8 cellular contexts compared by ENCODE assay signal in genomic region chr15:45399381-45400212, GRCh38. TPM values are rescaled to one million over a fixed set of nuclear protein-coding genes. Genes with fewer than 3 reads are reported as not detected.
A peak's percentile ranks its signal among the peaks of the same experiment; 100 is the strongest.
DNase-seq lines count a peak whose midpoint lies in the region; ATAC-seq and TF ChIP-seq lines count a peak whose summit lies in the region.

No MANE protein-coding gene starts in this region.

- H3K4me1 ChIP-seq in right atrium auricular region: peaks cover 0 to 14% of the 10 kb centered on the region in 2 donors
- peaks cover 0 to 14% of the 10 kb centered on the region in 2 donors for H3K4me1 ChIP-seq in ascending aorta

- no peaks in the 10 kb centered on the region for H3K27me3 ChIP-seq in right atrium auricular region
- no peaks in the 10 kb centered on the region for H3K27me3 ChIP-seq in ascending aorta

- no peaks in the 10 kb centered on the region for H3K36me3 ChIP-seq in right atrium auricular region
- H3K36me3 ChIP-seq in ascending aorta: no peaks in the 10 kb centered on the region

- H3K9me3 ChIP-seq in right atrium auricular region: no peaks in the 10 kb centered on the region
- H3K9me3 ChIP-seq in ascending aorta: no peaks in the 10 kb centered on the region

- intact Hi-C loops in cardiac septum (cut with DNase I): loop anchor here (5.0 to 10.0 kb wide), 2 partner anchors 125 to 188 kb away; partner anchors contain the start of genes BLOC1S6 and SLC30A4
- intact Hi-C loops in ascending aorta (cut with DNase I): loop anchor here (1.0 to 10.0 kb wide), 5 partner anchors 55 to 1112 kb away; partner anchors contain the start of gene GOLM2

- ATAC-seq in GM18861 (IDR thresholded peaks at IDR 0.05; ENCODE audit: unreplicated experiment) (no peak), HG03469 (IDR thresholded peaks at IDR 0.05; ENCODE audit: unreplicated experiment) (no peak)

- H3K4me3 ChIP-seq in right atrium auricular region (no peak overlapping the region), ascending aorta (no peak overlapping the region)

- DNase-seq in right atrium auricular region (ENCODE audit: low spot score) (no peak), cardiac septum (ENCODE audit: low spot score) (no peak), NCI-H2081 treated with DMSO at 0.1 percent for 48 hours (lab: John Stamatoyannopoulos, UW) (peak; percentile 41), ascending aorta (ENCODE audit: low spot score in 2 of 2) (no peak), kidney glomerular epithelial cell (lab: John Stamatoyannopoulos, UW) (peak; percentile 86), ecto neural progenitor cell (ENCODE audit: low spot score) (no peak)

- TF ChIP-seq CTCF in right atrium auricular region (IDR thresholded peaks at IDR 0.05): peak; percentile 68 to 82
- TF ChIP-seq CTCF in ascending aorta (IDR thresholded peaks at IDR 0.05): peak; percentile 52 to 70 (median 53)

- H3K27ac ChIP-seq in right atrium auricular region: no peak overlapping the region
- H3K27ac ChIP-seq in ascending aorta: no peak overlapping the region

RNA-seq across cellular contexts. Expression of gene GATM, which starts 21.3 kb away (rescaled TPM):
- total RNA-seq in right atrium auricular region (10 to 100 TPM; 36.0 to 38.2 TPM), cardiac septum (40.0 TPM), ascending aorta (6.1 TPM)

Comparison
In these comparisons a context has a peak if more than half of its experiments do, and no peak if none do; other contexts are left out.
1. DNase-seq: peak in NCI-H2081 treated with DMSO at 0.1 percent for 48 hours (single experiment) and kidney glomerular epithelial cell (single experiment); none in right atrium auricular region (single experiment), cardiac septum (single experiment), ascending aorta (0 of 2) and ecto neural progenitor cell (single experiment).